Comparison of ENCODE assay signal across 18 cellular contexts in the genomic region with DNA sequence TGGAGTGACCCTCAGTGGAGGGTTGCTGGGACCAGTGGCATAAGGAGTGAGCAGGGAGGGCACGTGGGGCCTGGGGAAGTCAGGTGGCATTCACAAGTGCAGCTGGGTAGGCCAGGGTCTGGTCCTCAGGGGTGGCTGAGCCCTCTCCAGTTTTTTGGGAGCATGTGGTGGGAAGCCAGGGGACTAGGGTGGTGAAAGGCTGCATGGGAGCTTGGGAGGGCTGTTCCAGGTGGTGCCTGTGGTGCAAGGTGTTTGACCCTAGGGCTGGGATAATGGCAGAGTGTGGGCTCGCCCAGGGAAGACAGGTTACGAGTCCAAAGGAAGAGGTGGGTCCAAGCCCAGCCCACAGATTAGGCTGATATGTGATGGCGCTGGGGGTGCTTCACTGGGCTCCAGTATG.
"Had no signal": no experiment of that assay in that cellular context is flagged by ENCODE, and none has a peak within 500 bp of the region (broad histone marks: within the 10 kb centered on the region; RNA-seq: fewer than 3 reads in every experiment).

No MANE protein-coding gene starts in this region.

- ATAC-seq: esophagus mucosa, natural killer cell had no signal

- H3K4me3 ChIP-seq: adrenal gland, breast epithelium, heart right ventricle, tibial artery, uterus had no signal

- H3K36me3 Mint-ChIP-seq: natural killer cell had no signal

- H3K9me3 Mint-ChIP-seq: activated CD4-positive, alpha-beta T cell treated with anti-CD3 and anti-CD28 coated beads, Interleukin-2, amount 10 ng/mL, durations not matched to agents 7 days and 5 days; activated naive CD4-positive, alpha-beta T cell treated with anti-CD3 and anti-CD28 coated beads, Interleukin-2, amount 10 ng/mL, durations not matched to agents 7 days and 5 days; memory B cell; natural killer cell had no signal

- H3K27me3 ChIP-seq: adrenal gland, breast epithelium, heart right ventricle, tibial artery, uterus had no signal

- H3K36me3 ChIP-seq: breast epithelium, neutrophil, uterus had no signal

- H3K27ac Mint-ChIP-seq: activated CD4-positive, alpha-beta T cell treated with anti-CD3 and anti-CD28 coated beads, Interleukin-2, amount 10 ng/mL, durations not matched to agents 7 days and 5 days; activated naive CD4-positive, alpha-beta T cell treated with anti-CD3 and anti-CD28 coated beads, Interleukin-2, amount 10 ng/mL, durations not matched to agents 7 days and 5 days; memory B cell; natural killer cell had no signal

- H3K9me3 ChIP-seq: adrenal gland, breast epithelium, heart right ventricle, neutrophil, tibial artery, uterus had no signal

- H3K27ac ChIP-seq: adrenal gland, breast epithelium, heart right ventricle, neutrophil, parathyroid adenoma, tibial artery, uterus had no signal

- H3K4me3 Mint-ChIP-seq: activated CD4-positive, alpha-beta T cell treated with anti-CD3 and anti-CD28 coated beads, Interleukin-2, amount 10 ng/mL, durations not matched to agents 7 days and 5 days; activated naive CD4-positive, alpha-beta T cell treated with anti-CD3 and anti-CD28 coated beads, Interleukin-2, amount 10 ng/mL, durations not matched to agents 7 days and 5 days; memory B cell; natural killer cell had no signal

- DNase-seq: activated CD4-positive, alpha-beta T cell treated with anti-CD3 and anti-CD28 coated beads, Interleukin-2, amount 10 ng/mL, durations not matched to agents 7 days and 5 days; activated CD4-positive, CD25-positive, alpha-beta regulatory T cell; activated naive CD4-positive, alpha-beta T cell treated with anti-CD3 and anti-CD28 coated beads, Interleukin-2, amount 10 ng/mL, durations not matched to agents 7 days and 5 days; cortex of kidney; effector CD4-positive, alpha-beta T cell; natural killer cell; stimulated activated naive CD4-positive, alpha-beta T cell treated with Interleukin-2 at 50 U/mL for 16 hours; T-helper 1 cell; T1000; tibial artery had no signal
